In genomic region chr15:40097096-40097967, GRCh38 we compare ENCODE assay signal across 8 cellular contexts. TPM values are rescaled to one million over a fixed set of nuclear protein-coding genes. Genes with fewer than 3 reads are reported as not detected.
DNase-seq lines count a peak whose midpoint lies in the region; ATAC-seq and TF ChIP-seq lines count a peak whose summit lies in the region.

No MANE protein-coding gene starts in this region.

- H3K36me3 ChIP-seq in OCI-LY3 (replicated peaks; ENCODE audit: low read depth, low read length), result peaks cover 82% of the 10 kb centered on the region
- H3K36me3 ChIP-seq in endocrine pancreas (ENCODE audit: control insufficient read depth, insufficient read depth, low read length), result no peaks in the 10 kb centered on the region
- H3K36me3 ChIP-seq in psoas muscle (ENCODE audit: insufficient read depth in 1 of 2, low read depth in 1 of 2), result no peaks in the 10 kb centered on the region
- H3K36me3 ChIP-seq in mammary epithelial cell (ENCODE audit: insufficient read depth, low read length), result no peaks in the 10 kb centered on the region

- WGBS in psoas muscle, 3 donors, result 81 to 95% (median 83%) methylated on average over 10 of the region's 10 CpGs
- 91% methylated on average over 10 of the region's 10 CpGs for WGBS in mammary epithelial cell (ENCODE audit: low coverage, missing lambda C conversion rate)

- in situ Hi-C loops in mammary epithelial cell (cut with MboI; ENCODE audit: low sequenced_read_pairs in 2 of 2), result loop anchor here in 1 of 2 donors (10.0 kb wide), 1 partner anchor 57 kb away; no protein-coding TSS in a partner anchor

- dilution Hi-C loops in mammary epithelial cell (cut with HindIII; ENCODE audit: low sequenced_read_pairs), result no loop called here

- no peak for ATAC-seq in CD4-positive, alpha-beta T cell (ENCODE audit: poor library complexity)
- ATAC-seq in psoas muscle (no peak), GM19397 (IDR thresholded peaks at IDR 0.05; ENCODE audit: unreplicated experiment) (no peak)

- no peaks in the 10 kb centered on the region for H3K9me3 Mint-ChIP-seq in CD4-positive, alpha-beta T cell

- no peak for TF ChIP-seq CTCF in CD4-positive, alpha-beta T cell (IDR thresholded peaks at IDR 0.05)
- TF ChIP-seq CTCF in OCI-LY3 (IDR thresholded peaks at IDR 0.05; ENCODE audit: low read depth, low read length) (no peak), psoas muscle (IDR thresholded peaks at IDR 0.05) (no peak), mammary epithelial cell (conservative IDR thresholded peaks at IDR 0.05 in 1 of 2, IDR thresholded peaks at IDR 0.05 in 1 of 2; ENCODE audit: extremely low read depth in 1 of 2, insufficient read depth in 1 of 2, low read depth in 1 of 2, low read length in 2 of 2) (no peak)

- no peaks in the 10 kb centered on the region for H3K9me3 ChIP-seq in CD4-positive, alpha-beta T cell (ENCODE audit: control insufficient read depth, low read length)
- H3K9me3 ChIP-seq in OCI-LY3 (ENCODE audit: insufficient read depth, low read length), result no peaks in the 10 kb centered on the region
- H3K9me3 ChIP-seq in endocrine pancreas (ENCODE audit: control insufficient read depth, low read length), result no peaks in the 10 kb centered on the region
- H3K9me3 ChIP-seq in psoas muscle, result no peaks in the 10 kb centered on the region
- no peaks in the 10 kb centered on the region for H3K9me3 ChIP-seq in mammary epithelial cell (replicated peaks; ENCODE audit: insufficient read depth, low read length)

- no peak overlapping the region for H3K27ac ChIP-seq in CD4-positive, alpha-beta T cell (ENCODE audit: low read depth, low read length)
- H3K27ac ChIP-seq in OCI-LY3 (ENCODE audit: low read length) (peak overlapping the region; percentile 99), psoas muscle (peak overlapping the region; percentile 93), mammary epithelial cell (ENCODE audit: insufficient read depth, low read depth, low read length) (no peak overlapping the region)

- H3K27ac Mint-ChIP-seq in CD4-positive, alpha-beta T cell, result peak overlapping the region; percentile 90

- H3K27me3 Mint-ChIP-seq in CD4-positive, alpha-beta T cell, result no peaks in the 10 kb centered on the region

- no peaks in the 10 kb centered on the region for H3K36me3 Mint-ChIP-seq in CD4-positive, alpha-beta T cell (ENCODE audit: low read depth)

- intact Hi-C loops in CD4-positive, alpha-beta T cell (cut with DNase I, micrococcal nuclease), result loop anchor here in 1 of 2 experiments (10.0 kb wide), 1 partner anchor 1353 kb away; no protein-coding TSS in a partner anchor
- intact Hi-C loops in psoas muscle (cut with DNase I) (no loop called here), mammary epithelial cell (cut with micrococcal nuclease) (no loop called here)

- H3K4me2 ChIP-seq in OCI-LY3 (ENCODE audit: low read length) (peak overlapping the region; percentile 93), mammary epithelial cell (ENCODE audit: insufficient read depth, low read depth, low read length) (no peak overlapping the region)

- POLR2A ChIA-PET in CD4-positive, alpha-beta T cell (lab: Charles Lee), result interaction anchor here (1.1 to 2.3 kb wide), 5 partner anchors 11 to 49 kb away, joined by 3 to 23 read pairs (median 3); partner anchors contain the start of gene BMF

- H3K4me1 Mint-ChIP-seq in CD4-positive, alpha-beta T cell (ENCODE audit: low read depth), result peaks cover 54% of the 10 kb centered on the region

- no peak for DNase-seq in CD4-positive, alpha-beta T cell
- DNase-seq in psoas muscle (no peak), NCI-H526 treated with DMSO at 0.1 percent for 48 hours (lab: John Stamatoyannopoulos, UW) (no peak), mammary epithelial cell (no peak)
- DNase-seq in activated CD4-positive, CD25-positive, alpha-beta regulatory T cell treated with anti-CD3 and anti-CD28 coated beads, Interleukin-2, amount 50 U/mL, for 72 hours, result no peak

- CTCF ChIA-PET in CD4-positive, alpha-beta T cell (lab: Charles Lee), result interaction anchor here (0.7 to 2.3 kb wide), 3 partner anchors 7 to 52 kb away, joined by 3 to 9 read pairs (median 4); no protein-coding TSS in a partner anchor
- CTCF ChIA-PET in mammary epithelial cell (lab: Charles Lee; ENCODE audit: low non-redundant PET), result no interaction called here

- H3K4me3 ChIP-seq in OCI-LY3 (ENCODE audit: low read length) (peak overlapping the region; percentile 68; the same call in 1 of the 2 replicates), endocrine pancreas (ENCODE audit: control insufficient read depth, insufficient read depth, low read length) (peak overlapping the region; percentile 16), psoas muscle (no peak overlapping the region), mammary epithelial cell (replicated peaks in 1 of 3; ENCODE audit: insufficient read depth in 1 of 3, low read depth in 2 of 3, low read length in 3 of 3) (no peak overlapping the region)

- H3K4me1 ChIP-seq in OCI-LY3 (ENCODE audit: low read length) (peaks cover 90% of the 10 kb centered on the region), endocrine pancreas (ENCODE audit: control insufficient read depth, insufficient read depth, low read length) (peaks cover 13% of the 10 kb centered on the region), psoas muscle (peaks cover 98% of the 10 kb centered on the region), mammary epithelial cell (ENCODE audit: insufficient read depth, low read length) (peaks cover under 1% of the 10 kb centered on the region)

- peaks cover 94% of the 10 kb centered on the region for H3K79me2 ChIP-seq in OCI-LY3 (ENCODE audit: low read length)
- no peaks in the 10 kb centered on the region for H3K79me2 ChIP-seq in mammary epithelial cell (ENCODE audit: insufficient read depth, low read length)

- no peaks in the 10 kb centered on the region for H3K27me3 ChIP-seq in CD4-positive, alpha-beta T cell (ENCODE audit: control insufficient read depth, insufficient read depth, low read length)
- H3K27me3 ChIP-seq in OCI-LY3 (ENCODE audit: low read depth, low read length) (no peaks in the 10 kb centered on the region), endocrine pancreas (ENCODE audit: control insufficient read depth, insufficient read depth, low read length) (no peaks in the 10 kb centered on the region), psoas muscle (ENCODE audit: insufficient read depth in 3 of 3, low read length in 2 of 3) (no peaks in the 10 kb centered on the region), mammary epithelial cell (ENCODE audit: insufficient read depth, low read length) (no peaks in the 10 kb centered on the region)

- H3K9ac ChIP-seq in OCI-LY3 (ENCODE audit: low read length) (peak overlapping the region; percentile 86), endocrine pancreas (ENCODE audit: control insufficient read depth, insufficient read depth, low read length) (no peak overlapping the region), mammary epithelial cell (ENCODE audit: insufficient read depth, low read length) (no peak overlapping the region)

- H4K20me1 ChIP-seq in OCI-LY3 (ENCODE audit: insufficient read depth, low read length), result peaks cover 36% of the 10 kb centered on the region
- H4K20me1 ChIP-seq in mammary epithelial cell (ENCODE audit: insufficient read depth, low read length), result no peaks in the 10 kb centered on the region

- no peak overlapping the region for H3K4me3 Mint-ChIP-seq in CD4-positive, alpha-beta T cell

- BruUV-seq in mammary epithelial cell (replicated peaks; lab: Mats Ljungman, UMichigan), result no TSS peak

- no peak overlapping the region for H2AFZ ChIP-seq in OCI-LY3 (ENCODE audit: low read depth, low read length)
- no peak overlapping the region for H2AFZ ChIP-seq in mammary epithelial cell (ENCODE audit: low read depth, low read length)

RNA-seq across cellular contexts. Expression of gene BMF, which starts 11.3 kb away (rescaled TPM):
- total RNA-seq in CD4-positive, alpha-beta T cell, result 10 to 100 TPM; 13.5 to 13.9 TPM
- 1 to 10 TPM; 1.5 to 5.9 (median 3.7) TPM for total RNA-seq in psoas muscle
- polyA plus RNA-seq in psoas muscle, result 1 to 10 TPM in 2 of 3 donors, under 1 TPM in 1; 0.65 to 7.2 (median 3.4) TPM
- 1 to 10 TPM; 1.5 to 2.2 TPM for total RNA-seq in mammary epithelial cell
- 0.22 TPM for polyA plus RNA-seq in mammary epithelial cell
- polyA minus RNA-seq in mammary epithelial cell, result not detected

RNA-seq across cellular contexts. Expression of gene SRP14, which starts 58.4 kb away (rescaled TPM):
- total RNA-seq in CD4-positive, alpha-beta T cell, result 100 to 1,000 TPM; 120 to 126 TPM
- total RNA-seq in psoas muscle, result 100 to 1,000 TPM; 134 to 170 (median 153) TPM
- 100 to 1,000 TPM; 279 to 288 (median 280) TPM for polyA plus RNA-seq in psoas muscle
- 100 to 1,000 TPM in 1 of 2 donors, 10 to 100 TPM in 1; 85.7 to 148 TPM for total RNA-seq in mammary epithelial cell
- polyA plus RNA-seq in mammary epithelial cell, result 231 TPM
- polyA minus RNA-seq in mammary epithelial cell, result 50.4 TPM

Comparison
In these comparisons a context has a peak if more than half of its experiments do, and no peak if none do; other contexts are left out.
1. H3K27ac ChIP-seq: peak in OCI-LY3 (single experiment) and psoas muscle (single experiment); none in CD4-positive, alpha-beta T cell (single experiment) and mammary epithelial cell (single experiment).
2. H3K4me3 ChIP-seq: peak in OCI-LY3 (single experiment) and endocrine pancreas (single experiment); none in psoas muscle (single experiment) and mammary epithelial cell (0 of 3).